11 cellular contexts compared by ENCODE assay signal in the genomic region with DNA sequence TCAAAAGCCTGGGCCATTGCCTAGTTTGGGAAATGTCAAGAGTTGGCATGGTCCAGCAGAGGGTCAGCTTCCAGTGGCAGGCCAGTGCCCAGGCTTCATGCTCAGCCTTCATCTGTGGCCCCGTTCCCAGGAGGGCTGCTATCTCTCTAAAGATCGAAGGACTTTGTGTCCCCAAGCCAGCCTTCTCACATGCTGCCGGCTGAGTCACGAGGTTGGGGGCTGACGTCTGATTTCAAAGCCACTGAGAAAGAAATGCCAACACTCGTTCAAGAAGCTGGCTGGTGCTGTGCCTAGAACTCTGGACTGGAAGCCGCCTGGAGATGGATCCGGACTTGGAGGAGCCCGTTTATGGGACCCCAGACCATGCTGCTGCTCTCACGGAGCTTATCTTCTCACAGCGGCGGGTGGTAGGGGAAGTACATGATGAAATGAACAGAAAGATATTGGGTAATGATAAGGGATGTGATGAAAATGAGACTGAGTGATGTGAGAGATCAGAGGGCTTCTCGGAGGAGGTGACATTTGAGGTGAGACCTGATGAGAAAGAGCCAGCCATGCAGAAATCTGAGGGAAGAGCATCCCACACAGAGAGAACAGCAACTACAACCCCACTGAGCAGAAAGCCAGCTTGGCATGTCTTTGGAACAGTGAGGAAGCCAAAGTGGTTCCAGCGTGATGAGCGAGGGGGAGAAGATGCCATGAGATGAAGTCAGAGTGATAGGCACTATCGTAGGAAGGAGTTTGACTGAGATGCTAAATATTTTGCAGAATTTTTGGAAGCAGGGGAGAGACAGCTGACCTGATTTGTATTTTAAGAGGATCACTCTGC. TPM values are rescaled to one million over a fixed set of nuclear protein-coding genes. Genes with fewer than 3 reads are reported as not detected.
DNase-seq lines count a peak whose midpoint lies in the region; ATAC-seq, FAIRE-seq and TF ChIP-seq lines count a peak whose summit lies in the region.
"Had no signal": no experiment of that assay in that cellular context is flagged by ENCODE, and none has a peak within 500 bp of the region (broad histone marks: within the 10 kb centered on the region; RNA-seq: fewer than 3 reads in every experiment).

No MANE protein-coding gene starts in this region.

- peaks cover 46 to 53% of the 10 kb centered on the region in 2 experiments for H3K9me3 Mint-ChIP-seq in H9
- H3K9me3 Mint-ChIP-seq: activated CD4-positive, alpha-beta memory T cell treated with anti-CD3 and anti-CD28 coated beads, Interleukin-2, amount 10 ng/mL, durations not matched to agents 7 days and 5 days had no signal

- H3K4ac ChIP-seq in H9 (ENCODE audit: low read depth, low read length) = no peak overlapping the region

- H3K4me1 Mint-ChIP-seq in H9 = peaks cover 61% of the 10 kb centered on the region in 2 experiments
- H3K4me1 Mint-ChIP-seq: activated CD4-positive, alpha-beta memory T cell treated with anti-CD3 and anti-CD28 coated beads, Interleukin-2, amount 10 ng/mL, durations not matched to agents 7 days and 5 days had no signal

- H3K9me3 ChIP-seq in H9 (ENCODE audit: control insufficient read depth, low read depth, low read length) (peaks cover 10% of the 10 kb centered on the region), left lung (peaks cover 0 to 3% of the 10 kb centered on the region in 2 donors), smooth muscle cell (replicated peaks; ENCODE audit: low read depth) (no peaks in the 10 kb centered on the region)
- H3K9me3 ChIP-seq: colonic mucosa had no signal

- H4K91ac ChIP-seq in H9 (ENCODE audit: insufficient read length, low read depth, low read length) = no peak overlapping the region

- no peak overlapping the region for H4K8ac ChIP-seq in H9 (replicated peaks; ENCODE audit: insufficient read length, low read depth, low read length)

- no peaks in the 10 kb centered on the region for H3K79me1 ChIP-seq in H9 (ENCODE audit: insufficient read depth, low read depth, low read length, poor library complexity, severe bottlenecking)

- no peak for FAIRE-seq in urothelium cell line (lab: Jason Lieb, UNC)

- no peak overlapping the region for H3K18ac ChIP-seq in H9 (ENCODE audit: insufficient read length, low read depth, low read length)

- H3F3A ChIP-seq in smooth muscle cell (ENCODE audit: low read depth) = no peaks in the 10 kb centered on the region

- intact Hi-C loops in left lung (cut with DNase I) = no loop called here

- H3K27ac ChIP-seq in H9 (ENCODE audit: insufficient read length, low read depth, low read length) = peak overlapping the region; percentile 90
- H3K27ac ChIP-seq in cingulate gyrus (ENCODE audit: low read depth, low read length) = peak overlapping the region; percentile 87
- no peak overlapping the region for H3K27ac ChIP-seq in left lung
- H3K27ac ChIP-seq in smooth muscle cell (ENCODE audit: low read depth) = no peak overlapping the region
- H3K27ac ChIP-seq: colonic mucosa had no signal

- H3K4me2 ChIP-seq in H9 (ENCODE audit: insufficient read depth, insufficient read length, low read length) (no peak overlapping the region), smooth muscle cell (peak overlapping the region; percentile 64)

- H3K36me3 Mint-ChIP-seq in H9 (ENCODE audit: insufficient read depth in 1 of 3, low read depth in 3 of 3) = peaks cover 37 to 54% (median 48%) of the 10 kb centered on the region in 3 experiments

- TF ChIP-seq CTCF in H9 (conservative IDR thresholded peaks at IDR 0.05) (no peak), left lung (IDR thresholded peaks at IDR 0.05) (no peak), smooth muscle cell (IDR thresholded peaks at IDR 0.05; ENCODE audit: borderline replicate concordance, insufficient read depth, poor library complexity, severe bottlenecking) (no peak)

- H3K4me1 ChIP-seq in H9 (ENCODE audit: insufficient read depth, low read length) (peaks cover 8% of the 10 kb centered on the region; the same call in 1 of the 2 replicates), left lung (peaks cover 0 to 19% of the 10 kb centered on the region in 2 donors), smooth muscle cell (ENCODE audit: low read depth) (peaks cover 6% of the 10 kb centered on the region)
- H3K4me1 ChIP-seq: colonic mucosa had no signal

- H3K27me3 ChIP-seq in H9 (ENCODE audit: insufficient read depth, low read length) (no peaks in the 10 kb centered on the region), left lung (no peaks in the 10 kb centered on the region), smooth muscle cell (ENCODE audit: low read depth) (no peaks in the 10 kb centered on the region)
- H3K27me3 ChIP-seq: colonic mucosa had no signal

- 100% methylated on average over 1 of the region's 16 CpGs for WGBS in H9 (ENCODE audit: extremely low coverage, insufficient read length, low lambda C conversion rate)
- 59% methylated on average over 16 of the region's 16 CpGs for WGBS in smooth muscle cell (ENCODE audit: low lambda C conversion rate)

- H3T11ph ChIP-seq in H9 (ENCODE audit: low read length) = no peak overlapping the region

- peak overlapping the region in 1 of 2 experiments; percentile 23; a peak in 1 of 5 replicates for H3K4me3 Mint-ChIP-seq in H9
- H3K4me3 Mint-ChIP-seq: activated CD4-positive, alpha-beta memory T cell treated with anti-CD3 and anti-CD28 coated beads, Interleukin-2, amount 10 ng/mL, durations not matched to agents 7 days and 5 days had no signal

- H3K79me2 ChIP-seq in H9 (ENCODE audit: insufficient read depth, low read length) = no peaks in the 10 kb centered on the region
- H3K79me2 ChIP-seq in smooth muscle cell (ENCODE audit: low read depth) = no peaks in the 10 kb centered on the region

- no peak overlapping the region for H2AK5ac ChIP-seq in H9 (ENCODE audit: insufficient read length, low read length)

- no peak overlapping the region for H4K5ac ChIP-seq in H9 (ENCODE audit: insufficient read length, low read depth, low read length)

- H2BK20ac ChIP-seq in H9 (ENCODE audit: low read depth, low read length, poor library complexity, severe bottlenecking) = no peak overlapping the region

- H3K56ac ChIP-seq in H9 (ENCODE audit: insufficient read length, low read depth, low read length) = no peak overlapping the region

- peak; percentile 35 for DNase-seq in H9
- peak in 1 of 2 donors; percentile 49 for DNase-seq in left lung
- no peak for DNase-seq in smooth muscle cell (lab: John Stamatoyannopoulos, UW; ENCODE audit: unreplicated experiment)
- no peak for DNase-seq in urothelium cell line (ENCODE audit: low spot score)
- DNase-seq in stimulated activated CD4-positive, alpha-beta T cell treated with anti-CD3 and anti-CD28 coated beads, Interleukin-12 subunit alpha, Interleukin-12 subunit beta, amount 100 ng/mL, for 4 hours = no peak
- no peak for DNase-seq in stimulated activated naive CD8-positive, alpha-beta T cell treated with anti-CD3 and anti-CD28 coated beads, Interleukin-15, Interleukin-2, amounts not matched to agents 100 U/mL and 50 U/mL, for 24 hours
- DNase-seq: activated CD4-positive, alpha-beta memory T cell treated with anti-CD3 and anti-CD28 coated beads, Interleukin-2, amount 10 ng/mL, durations not matched to agents 7 days and 5 days; colonic mucosa; kidney glomerular epithelial cell had no signal

- peak overlapping the region; percentile 16; the same call in 1 of the 2 replicates for H3K14ac ChIP-seq in H9 (ENCODE audit: insufficient read depth, low read length)

- H3K23ac ChIP-seq in H9 (ENCODE audit: insufficient read length, low read depth, low read length) = no peak overlapping the region

- no peak overlapping the region for H3K9ac ChIP-seq in H9 (ENCODE audit: extremely low read depth, insufficient read length, low read length)
- H3K9ac ChIP-seq in smooth muscle cell (ENCODE audit: low read depth) = no peak overlapping the region

- peak overlapping the region in 2 of 3 experiments; percentile 35 to 95; a peak in 6 of 7 replicates for H3K27ac Mint-ChIP-seq in H9
- H3K27ac Mint-ChIP-seq: activated CD4-positive, alpha-beta memory T cell treated with anti-CD3 and anti-CD28 coated beads, Interleukin-2, amount 10 ng/mL, durations not matched to agents 7 days and 5 days had no signal

- no peaks in the 10 kb centered on the region for H3K36me3 ChIP-seq in left lung
- no peaks in the 10 kb centered on the region for H3K36me3 ChIP-seq in smooth muscle cell (ENCODE audit: low read depth)
- H3K36me3 ChIP-seq: colonic mucosa had no signal

- ATAC-seq in left lung = peak; percentile 39
- no peak for ATAC-seq in HG03175 (IDR thresholded peaks at IDR 0.05; ENCODE audit: unreplicated experiment)
- no peak for ATAC-seq in stimulated activated naive CD8-positive, alpha-beta T cell treated with anti-CD3 and anti-CD28 coated beads, Interleukin-15, Interleukin-2, amounts not matched to agents 100 U/mL and 50 U/mL, for 24 hours

- H3K4me3 ChIP-seq in left lung (no peak overlapping the region), smooth muscle cell (no peak overlapping the region)
- H3K4me3 ChIP-seq: colonic mucosa had no signal

- no peaks in the 10 kb centered on the region for H3K23me2 ChIP-seq in H9 (ENCODE audit: insufficient read length, low read depth, low read length, poor library complexity, severe bottlenecking)

- no peak overlapping the region for H2BK15ac ChIP-seq in H9 (ENCODE audit: low read depth, low read length)

- peak overlapping the region; percentile 65 for H2BK5ac ChIP-seq in H9 (ENCODE audit: insufficient read length, low read length)

- H3K27me3 Mint-ChIP-seq in H9 (ENCODE audit: low read depth) = peaks cover 10% of the 10 kb centered on the region
- H3K27me3 Mint-ChIP-seq: activated CD4-positive, alpha-beta memory T cell treated with anti-CD3 and anti-CD28 coated beads, Interleukin-2, amount 10 ng/mL, durations not matched to agents 7 days and 5 days had no signal

- no peaks in the 10 kb centered on the region for H4K20me1 ChIP-seq in H9 (ENCODE audit: control insufficient read depth, insufficient read depth, insufficient read length)
- H4K20me1 ChIP-seq in smooth muscle cell (ENCODE audit: low read depth) = no peaks in the 10 kb centered on the region

- H2BK12ac ChIP-seq in H9 (ENCODE audit: insufficient read length, low read depth, low read length) = no peak overlapping the region

- H2AFZ ChIP-seq in H9 (ENCODE audit: low read length) = no peak overlapping the region
- H2AFZ ChIP-seq in smooth muscle cell (ENCODE audit: low read depth) = peak overlapping the region; percentile 51

- no peak overlapping the region for H2BK120ac ChIP-seq in H9 (ENCODE audit: low read depth, low read length, poor library complexity, severe bottlenecking)

RNA-seq across cellular contexts. Expression of a gene that starts 54.9 kb away (rescaled TPM):
- total RNA-seq in H9 (2021) (120 and 121 TPM in 2 replicates), left lung (10 to 100 TPM; 37.4 to 39.3 TPM), smooth muscle cell (53.3 and 58.3 TPM in 2 replicates)
- 51.3 and 56.5 TPM in 2 replicates for polyA plus RNA-seq in smooth muscle cell

Comparison
In these comparisons a context has a peak if more than half of its experiments do, and no peak if none do; other contexts are left out.
1. H3K27ac ChIP-seq: peak in H9 (single experiment) and cingulate gyrus (single experiment); none in left lung (0 of 2) and smooth muscle cell (single experiment).